Comparison of ENCODE assay signal across 26 cellular contexts in genomic region chr5:176410486-176411180, GRCh38. TPM values are rescaled to one million over a fixed set of nuclear protein-coding genes. Genes with fewer than 3 reads are reported as not detected.
DNase-seq lines count a peak whose midpoint lies in the region; ATAC-seq, FAIRE-seq and TF ChIP-seq lines count a peak whose summit lies in the region.
"Had no signal": no experiment of that assay in that cellular context is flagged by ENCODE, and none has a peak within 500 bp of the region (broad histone marks: within the 10 kb centered on the region; RNA-seq: fewer than 3 reads in every experiment).

No MANE protein-coding gene starts in this region.

- in situ Hi-C loops in GM13977 (cut with MboI; ENCODE audit: low pct_unique_long_range_greater_than_20kb, low sequenced_read_pairs, unreplicated experiment) = no loop called here

- no peak overlapping the region for H4K8ac ChIP-seq in neuronal stem cell (ENCODE audit: low read depth, low read length)

- H3K4me1 ChIP-seq in neuronal stem cell (ENCODE audit: control insufficient read depth in 2 of 2, insufficient read depth in 1 of 2, low read depth in 1 of 2, low read length in 2 of 2) = peaks cover 0 to 3% of the 10 kb centered on the region in 2 donors

- H3K4me3 ChIP-seq in bronchial epithelial cell (ENCODE audit: low read depth, low read length) (no peak overlapping the region), neuronal stem cell (ENCODE audit: low read length in 2 of 2) (no peak overlapping the region)
- H3K4me3 ChIP-seq: adrenal gland had no signal

- H3K27me3 ChIP-seq in bronchial epithelial cell (ENCODE audit: control insufficient read depth, insufficient read depth, low read length) (no peaks in the 10 kb centered on the region), neuronal stem cell (ENCODE audit: control insufficient read depth in 3 of 3, insufficient read depth in 3 of 3, low read depth in 1 of 3, low read length in 3 of 3) (no peaks in the 10 kb centered on the region)
- H3K27me3 ChIP-seq: adrenal gland had no signal

- H3K36me3 Mint-ChIP-seq in natural killer cell treated with Interleukin-12 subunit alpha and Interleukin-12 subunit beta and Interleukin-15 and Interleukin-18, amount 100 ng/mL, for 72 hours = peaks cover 6% of the 10 kb centered on the region

- H3K27ac ChIP-seq in neuronal stem cell (replicated peaks; ENCODE audit: low read length) = no peak overlapping the region

- H3K4me1 Mint-ChIP-seq in natural killer cell treated with Interleukin-12 subunit alpha and Interleukin-12 subunit beta and Interleukin-15 and Interleukin-18, amount 100 ng/mL, for 72 hours (ENCODE audit: low read depth in 2 of 2) = peaks cover 13 to 31% of the 10 kb centered on the region in 2 donors

- peak overlapping the region; percentile 57 for H2BK5ac ChIP-seq in neuronal stem cell (ENCODE audit: low read length)

- no peak overlapping the region for H2BK120ac ChIP-seq in neuronal stem cell (ENCODE audit: low read depth, low read length)

- peaks cover 15% of the 10 kb centered on the region for H3K36me3 ChIP-seq in bronchial epithelial cell (ENCODE audit: control insufficient read depth, insufficient read depth, low read length)
- peaks cover 1 to 10% of the 10 kb centered on the region in 2 donors for H3K36me3 ChIP-seq in neuronal stem cell (replicated peaks in 1 of 2; ENCODE audit: control insufficient read depth in 2 of 2, insufficient read depth in 2 of 2, low read length in 2 of 2)

- no peaks in the 10 kb centered on the region for H3K9me3 ChIP-seq in neuronal stem cell (replicated peaks in 1 of 2; ENCODE audit: control insufficient read depth in 2 of 2, insufficient read depth in 1 of 2, low read depth in 1 of 2, low read length in 2 of 2)
- H3K9me3 ChIP-seq: adrenal gland had no signal

- H3K14ac ChIP-seq in neuronal stem cell (ENCODE audit: low read length) = no peak overlapping the region

- no peak for FAIRE-seq in bronchial epithelial cell (lab: Jason Lieb, UNC)

- H4K91ac ChIP-seq in neuronal stem cell (ENCODE audit: low read depth, low read length, poor library complexity) = no peak overlapping the region

- no peak overlapping the region for H3K4me3 Mint-ChIP-seq in natural killer cell treated with Interleukin-12 subunit alpha and Interleukin-12 subunit beta and Interleukin-15 and Interleukin-18, amount 100 ng/mL, for 72 hours
- H3K4me3 Mint-ChIP-seq: activated B cell treated with CpG ODN at 0.5 μM for 24 hours; activated T-helper 1 cell treated with anti-CD3 and anti-CD28 coated beads, Interleukin-12 subunit alpha, Interleukin-12 subunit beta, Interleukin-2, Interleukin-4 antibody, amounts not matched to agents 30 ng/mL and 10 ng/mL and 1 ng/mL, durations not matched to agents 14 hours and 24 hours and 36 hours; mesothelial cell of epicardium; T-helper 1 cell treated with Interleukin-12 subunit alpha and Interleukin-12 subunit beta and Interleukin-4 antibody, amounts not matched to agents 30 μg/mL and 1 μg/mL, for 36 hours had no signal

- H3K9me3 Mint-ChIP-seq in natural killer cell treated with Interleukin-12 subunit alpha and Interleukin-12 subunit beta and Interleukin-15 and Interleukin-18, amount 100 ng/mL, for 72 hours = no peaks in the 10 kb centered on the region
- H3K9me3 Mint-ChIP-seq: activated B cell treated with CpG ODN at 0.5 μM for 24 hours; activated T-helper 1 cell treated with anti-CD3 and anti-CD28 coated beads, Interleukin-12 subunit alpha, Interleukin-12 subunit beta, Interleukin-2, Interleukin-4 antibody, amounts not matched to agents 30 ng/mL and 10 ng/mL and 1 ng/mL, durations not matched to agents 14 hours and 24 hours and 36 hours; mesothelial cell of epicardium; T-helper 1 cell treated with Interleukin-12 subunit alpha and Interleukin-12 subunit beta and Interleukin-4 antibody, amounts not matched to agents 30 μg/mL and 1 μg/mL, for 36 hours had no signal

- no peak overlapping the region for H3K4me2 ChIP-seq in neuronal stem cell (ENCODE audit: insufficient read depth, low read length, poor library complexity, severe bottlenecking)

- no peak overlapping the region for H3K9ac ChIP-seq in neuronal stem cell (ENCODE audit: low read depth, low read length, poor library complexity)

- no peaks in the 10 kb centered on the region for H3K27me3 Mint-ChIP-seq in natural killer cell treated with Interleukin-12 subunit alpha and Interleukin-12 subunit beta and Interleukin-15 and Interleukin-18, amount 100 ng/mL, for 72 hours
- H3K27me3 Mint-ChIP-seq: activated B cell treated with CpG ODN at 0.5 μM for 24 hours had no signal

- CTCF ChIA-PET in HEK293T (lab: Yijun Ruan, JAX) = no interaction called here

- H2AK5ac ChIP-seq in neuronal stem cell (ENCODE audit: low read depth, low read length) = peak overlapping the region; percentile 50

- H3K27ac Mint-ChIP-seq in natural killer cell treated with Interleukin-12 subunit alpha and Interleukin-12 subunit beta and Interleukin-15 and Interleukin-18, amount 100 ng/mL, for 72 hours = no peak overlapping the region
- H3K27ac Mint-ChIP-seq: activated B cell treated with CpG ODN at 0.5 μM for 24 hours; activated T-helper 1 cell treated with anti-CD3 and anti-CD28 coated beads, Interleukin-12 subunit alpha, Interleukin-12 subunit beta, Interleukin-2, Interleukin-4 antibody, amounts not matched to agents 30 ng/mL and 10 ng/mL and 1 ng/mL, durations not matched to agents 14 hours and 24 hours and 36 hours; mesothelial cell of epicardium; T-helper 1 cell treated with Interleukin-12 subunit alpha and Interleukin-12 subunit beta and Interleukin-4 antibody, amounts not matched to agents 30 μg/mL and 1 μg/mL, for 36 hours had no signal

- TF ChIP-seq CTCF in bronchial epithelial cell (IDR thresholded peaks at IDR 0.05; ENCODE audit: insufficient read depth, low read length, severe bottlenecking) (peak; percentile 45), GM13977 (IDR thresholded peaks at IDR 0.05; ENCODE audit: extremely low read depth, insufficient read depth, missing control alignments) (no peak)

- no peak overlapping the region for H3K23ac ChIP-seq in neuronal stem cell (ENCODE audit: low read depth, low read length, poor library complexity)

- H2BK12ac ChIP-seq in neuronal stem cell (ENCODE audit: low read length) = no peak overlapping the region

- no peak overlapping the region for H2AFZ ChIP-seq in neuronal stem cell (ENCODE audit: low read length)

- H3K18ac ChIP-seq in neuronal stem cell (ENCODE audit: low read length) = no peak overlapping the region

- POLR2A ChIA-PET in HEK293T (lab: Yijun Ruan, JAX) = no interaction called here

- H3K4ac ChIP-seq in neuronal stem cell (ENCODE audit: low read length) = no peak overlapping the region

- no peak overlapping the region for H2BK15ac ChIP-seq in neuronal stem cell (ENCODE audit: low read length)

- no peak for ATAC-seq in HG02588 (IDR thresholded peaks at IDR 0.05; ENCODE audit: unreplicated experiment)
- no peak for ATAC-seq in natural killer cell treated with Interleukin-12 subunit alpha and Interleukin-12 subunit beta and Interleukin-15 and Interleukin-18, amount 100 ng/mL, for 72 hours
- ATAC-seq: sciatic nerve had no signal

- WGBS in neuronal stem cell (ENCODE audit: extremely low coverage in 2 of 2, insufficient read length in 2 of 2, insufficient replicate concordance in 1 of 2), 2 donors = no CpG with 5 or more reads among the region's 5 CpGs

- no peaks in the 10 kb centered on the region for H3K79me1 ChIP-seq in neuronal stem cell (ENCODE audit: low read depth, low read length)

- peak; percentile 4 for DNase-seq in GM03348 (ENCODE audit: low spot score)
- peak; percentile 20 for DNase-seq in M059J (ENCODE audit: low read depth)
- peak; percentile 59 for DNase-seq in bronchial epithelial cell (ENCODE audit: low read depth)
- DNase-seq in neuronal stem cell (ENCODE audit: low spot score) = no peak
- DNase-seq in HEK293T (ENCODE audit: extremely low spot score) = no peak
- no peak for DNase-seq in natural killer cell treated with Interleukin-12 subunit alpha and Interleukin-12 subunit beta and Interleukin-15 and Interleukin-18, amount 100 ng/mL, for 72 hours (ENCODE audit: low spot score)
- DNase-seq in GM13977 (ENCODE audit: low spot score) = no peak
- DNase-seq: activated B cell treated with CpG ODN at 0.5 μM for 24 hours; activated CD8-positive, alpha-beta memory T cell treated with anti-CD3 and anti-CD28 coated beads for 24 hours; central memory CD4-positive, alpha-beta T cell; COR-L47; effector CD8-positive, alpha-beta T cell; EL; hypothalamus; kidney glomerular epithelial cell; NCI-H1105; NCI-H2171; SHP77; stimulated activated CD4-positive, alpha-beta T cell treated with anti-CD3 and anti-CD28 coated beads, Interleukin-2, amount 100 ng/mL, for 24 hours; substantia nigra had no signal

RNA-seq across cellular contexts. Expression of gene CLTB, which starts 5.7 kb away (rescaled TPM):
- 76.4 and 97.8 TPM in 2 replicates for total RNA-seq in M059J (2014; rRNA removed; shearing (Covaris generic))
- total RNA-seq in bronchial epithelial cell = 241 and 381 TPM in 2 replicates
- polyA plus RNA-seq in neuronal stem cell (2013, experiment 1 of 2) = 21.0 TPM
- polyA plus RNA-seq in neuronal stem cell (2013, experiment 2 of 2) = 20.3 TPM
- total RNA-seq in natural killer cell treated with Interleukin-12 subunit alpha and Interleukin-12 subunit beta and Interleukin-15 and Interleukin-18, amount 100 ng/mL, for 72 hours = 10 to 100 TPM; 64.0 to 80.5 TPM

RNA-seq across cellular contexts. Expression of gene HIGD2A, which starts 22.1 kb away (rescaled TPM):
- total RNA-seq in M059J (2014; rRNA removed; shearing (Covaris generic)) = 99.0 and 121 TPM in 2 replicates
- total RNA-seq in bronchial epithelial cell = 20.8 and 22.7 TPM in 2 replicates
- polyA plus RNA-seq in neuronal stem cell (2013, experiment 1 of 2) = 247 TPM
- 237 TPM for polyA plus RNA-seq in neuronal stem cell (2013, experiment 2 of 2)
- 100 to 1,000 TPM in 1 of 2 donors, 10 to 100 TPM in 1; 88.9 to 117 TPM for total RNA-seq in natural killer cell treated with Interleukin-12 subunit alpha and Interleukin-12 subunit beta and Interleukin-15 and Interleukin-18, amount 100 ng/mL, for 72 hours

RNA-seq across cellular contexts. Expression of gene NOP16, which starts 22.2 kb away (rescaled TPM):
- total RNA-seq in M059J (2014; rRNA removed; shearing (Covaris generic)) = 14.0 and 19.7 TPM in 2 replicates
- 29.3 and 36.1 TPM in 2 replicates for total RNA-seq in bronchial epithelial cell
- polyA plus RNA-seq in neuronal stem cell (2013, experiment 1 of 2) = 11.9 TPM
- 11.7 TPM for polyA plus RNA-seq in neuronal stem cell (2013, experiment 2 of 2)
- total RNA-seq in natural killer cell treated with Interleukin-12 subunit alpha and Interleukin-12 subunit beta and Interleukin-15 and Interleukin-18, amount 100 ng/mL, for 72 hours = 100 to 1,000 TPM in 1 of 2 donors, 10 to 100 TPM in 1; 62.0 to 155 TPM

RNA-seq across cellular contexts. Expression of gene FAF2, which starts 37.6 kb away (rescaled TPM):
- 46.1 and 55.5 TPM in 2 replicates for total RNA-seq in M059J (2014; rRNA removed; shearing (Covaris generic))
- 34.8 and 46.9 TPM in 2 replicates for total RNA-seq in bronchial epithelial cell
- polyA plus RNA-seq in neuronal stem cell (2013, experiment 1 of 2) = 23.5 TPM
- 24.7 TPM for polyA plus RNA-seq in neuronal stem cell (2013, experiment 2 of 2)
- total RNA-seq in natural killer cell treated with Interleukin-12 subunit alpha and Interleukin-12 subunit beta and Interleukin-15 and Interleukin-18, amount 100 ng/mL, for 72 hours = 10 to 100 TPM; 47.3 to 50.5 TPM

RNA-seq across cellular contexts. Expression of gene ARL10, which starts 45.3 kb away (rescaled TPM):
- total RNA-seq in M059J (2014; rRNA removed; shearing (Covaris generic)) = 1.5 and 1.8 TPM in 2 replicates
- total RNA-seq in bronchial epithelial cell = 4.2 and 5.2 TPM in 2 replicates
- polyA plus RNA-seq in neuronal stem cell (2013, experiment 1 of 2) = 8.4 TPM
- 8.8 TPM for polyA plus RNA-seq in neuronal stem cell (2013, experiment 2 of 2)
- 10 to 100 TPM in 1 of 2 donors, 1 to 10 TPM in 1; 8.1 to 12.9 TPM for total RNA-seq in natural killer cell treated with Interleukin-12 subunit alpha and Interleukin-12 subunit beta and Interleukin-15 and Interleukin-18, amount 100 ng/mL, for 72 hours

Comparison
In these comparisons a context has a peak if more than half of its experiments do, and no peak if none do; other contexts are left out.
1. DNase-seq: peak in GM03348 (single experiment), M059J (single experiment) and bronchial epithelial cell (single experiment); none in neuronal stem cell (single experiment), HEK293T (single experiment), natural killer cell treated with Interleukin-12 subunit alpha and Interleukin-12 subunit beta and Interleukin-15 and Interleukin-18, amount 100 ng/mL, for 72 hours (single experiment) and GM13977 (single experiment).